In the genomic region with DNA sequence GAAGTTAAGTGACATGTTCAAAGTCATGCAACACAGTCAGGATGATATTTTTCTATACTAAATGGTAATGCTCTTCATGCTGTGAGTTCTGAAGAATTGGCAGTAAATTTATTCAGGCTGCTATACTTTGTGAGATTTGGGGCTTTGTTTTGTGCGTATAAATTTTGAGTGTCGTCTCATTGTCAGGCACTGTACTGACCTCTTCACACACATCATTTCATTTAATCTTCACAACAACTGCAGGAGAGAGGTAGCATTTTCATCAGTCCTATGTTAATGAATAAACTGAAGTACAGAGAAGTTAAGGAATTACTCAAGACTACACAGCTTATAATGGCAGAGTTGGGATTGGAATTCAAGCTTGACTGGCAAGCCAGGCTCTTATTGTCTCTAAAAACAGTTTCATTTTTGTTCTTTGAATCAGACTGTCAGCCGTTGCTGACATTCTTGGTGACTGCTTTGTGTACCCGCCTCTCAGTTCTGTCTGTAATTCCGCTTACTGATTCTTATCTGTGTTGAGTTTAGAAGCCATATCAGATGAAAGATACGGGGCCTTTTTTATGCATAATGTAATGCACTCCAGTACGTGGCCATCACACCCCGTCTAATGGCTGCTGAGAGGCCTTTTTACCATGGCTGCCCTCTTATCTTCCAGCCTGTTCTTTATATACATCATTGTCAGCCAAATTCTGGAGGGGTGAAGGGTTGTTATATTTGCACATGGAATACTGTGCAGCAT, we compare ENCODE assay signal across 8 cellular contexts.
DNase-seq lines count a peak whose midpoint lies in the region; ATAC-seq and TF ChIP-seq lines count a peak whose summit lies in the region.

No MANE protein-coding gene starts in this region.

- no peak for ATAC-seq in GM21515 (IDR thresholded peaks at IDR 0.05; ENCODE audit: unreplicated experiment)

- WGBS in adrenal gland, 4 donors = 37 to 52% (median 43%) methylated on average over 8 of the region's 8 CpGs
- WGBS in mesodermal cell (ENCODE audit: insufficient coverage in 2 of 2), 2 experiments = 73 to 90% methylated on average over 4 to 6 of the region's 8 CpGs

- peaks cover 3 to 11% of the 10 kb centered on the region in 2 donors for H3K4me1 ChIP-seq in adrenal gland (replicated peaks in 1 of 2)
- peaks cover 4% of the 10 kb centered on the region for H3K4me1 ChIP-seq in mesodermal cell (ENCODE audit: control insufficient read depth, insufficient read depth, low read length, poor library complexity, severe bottlenecking)

- TF ChIP-seq POLR2A in adrenal gland (IDR thresholded peaks at IDR 0.05) = no peak

- peak overlapping the region in 1 of 4 donors; percentile 16 for H3K4me3 ChIP-seq in adrenal gland
- no peak overlapping the region for H3K4me3 ChIP-seq in mesodermal cell (ENCODE audit: extremely low read depth, insufficient read depth, low read length, poor library complexity, severe bottlenecking)

- H3K36me3 ChIP-seq in adrenal gland (replicated peaks in 1 of 2) (peaks cover 0 to 9% of the 10 kb centered on the region in 2 donors), mesodermal cell (ENCODE audit: control insufficient read depth, insufficient read depth, low read length) (peaks cover 27% of the 10 kb centered on the region)

- no peaks in the 10 kb centered on the region for H3K27me3 ChIP-seq in adrenal gland

- DNase-seq in COLO829 (ENCODE audit: low spot score) = peak; percentile 9
- DNase-seq in M059J (ENCODE audit: low read depth) = peak; percentile 66
- DNase-seq in adrenal gland = peak in 4 of 7 donors; percentile 19 to 49 (median 28)
- no peak for DNase-seq in COLO668 (lab: John Stamatoyannopoulos, UW; ENCODE audit: unreplicated experiment)
- DNase-seq in NK-92 treated with Interleukin-12 subunit alpha and Interleukin-12 subunit beta, amount 100 ng/mL, for 24 hours (lab: John Stamatoyannopoulos, UW) = no peak
- no peak for DNase-seq in nucleus accumbens (lab: John Stamatoyannopoulos, UW)

- intact Hi-C loops in adrenal gland (cut with DNase I) = no loop called here

- peak overlapping the region in 2 of 5 donors; percentile 52 to 71 for H3K27ac ChIP-seq in adrenal gland
- peak overlapping the region; percentile 42 for H3K27ac ChIP-seq in mesodermal cell (ENCODE audit: low read depth, low read length, severe bottlenecking)

- no peaks in the 10 kb centered on the region for H3K9me3 ChIP-seq in adrenal gland (replicated peaks in 1 of 3)
- H3K9me3 ChIP-seq in mesodermal cell (ENCODE audit: control insufficient read depth, low read length) = no peaks in the 10 kb centered on the region

- TF ChIP-seq CTCF in adrenal gland (IDR thresholded peaks at IDR 0.05) = no peak

Comparison
In these comparisons a context has a peak if more than half of its experiments do, and no peak if none do; other contexts are left out.
1. DNase-seq: peak in COLO829 (single experiment), M059J (single experiment) and adrenal gland (4 of 7); none in COLO668 (single experiment), NK-92 treated with Interleukin-12 subunit alpha and Interleukin-12 subunit beta, amount 100 ng/mL, for 24 hours (single experiment) and nucleus accumbens (0 of 56).